In the genomic region with DNA sequence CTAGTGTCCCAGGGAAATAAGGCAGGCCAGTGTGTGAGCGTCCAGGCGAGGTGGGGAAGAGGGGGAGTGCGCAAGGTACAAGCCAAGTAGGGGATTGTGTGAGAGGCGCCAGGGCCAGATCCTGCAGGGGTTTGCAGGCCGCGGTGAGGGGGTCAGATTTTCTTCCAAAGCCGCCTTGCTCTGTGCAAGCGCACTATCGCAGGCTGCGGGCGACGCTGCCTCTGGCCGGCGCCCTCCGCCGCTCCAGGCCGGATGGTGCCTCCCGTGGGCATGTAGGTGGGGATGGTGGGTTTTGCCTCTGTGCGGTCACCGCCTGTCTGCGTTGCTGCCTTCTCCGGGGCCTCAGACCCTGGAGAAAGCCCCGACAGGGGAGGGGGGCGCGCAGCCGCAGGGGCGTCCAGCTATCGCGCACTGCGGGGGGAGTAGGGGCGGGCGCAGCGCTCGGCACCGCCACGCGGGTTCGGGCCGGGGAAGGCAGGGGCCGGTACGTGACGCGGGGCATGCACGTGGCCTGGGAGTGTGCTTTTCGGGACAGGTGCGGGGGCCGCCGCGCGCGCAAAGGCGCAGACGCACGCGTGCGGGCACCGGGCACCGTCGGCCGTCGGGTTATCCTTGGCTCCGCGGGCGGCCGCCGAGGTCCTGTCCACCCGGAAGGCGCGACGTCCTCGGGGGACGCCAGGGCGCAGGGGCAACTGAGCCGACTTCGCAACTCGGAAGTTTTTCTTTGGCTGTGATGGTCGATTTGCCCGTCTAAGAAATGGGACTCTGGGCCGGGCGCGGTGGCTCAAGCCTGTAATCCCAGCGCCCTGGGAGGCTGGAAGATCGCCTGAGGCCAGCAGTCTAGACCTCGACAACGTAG, we compare ENCODE assay signal across 8 cellular contexts. TPM values are rescaled to one million over a fixed set of nuclear protein-coding genes. Genes with fewer than 3 reads are reported as not detected.
DNase-seq lines count a peak whose midpoint lies in the region; ATAC-seq and TF ChIP-seq lines count a peak whose summit lies in the region.

No MANE protein-coding gene starts in this region.

- no peaks in the 10 kb centered on the region for H3K9me2 ChIP-seq in neural cell (ENCODE audit: insufficient read depth, low read length)

- CTCF ChIA-PET in CD4-positive, alpha-beta T cell (lab: Charles Lee), result interaction anchor here (1.3 kb wide), 1 partner anchor 127 kb away, joined by 3 read pairs; the partner anchor contains the start of gene USP7

- no peaks in the 10 kb centered on the region for H3K9me3 ChIP-seq in CD4-positive, alpha-beta T cell (ENCODE audit: control insufficient read depth, low read length)
- H3K9me3 ChIP-seq in neural cell (ENCODE audit: low read length) (no peaks in the 10 kb centered on the region), upper lobe of left lung (no peaks in the 10 kb centered on the region)

- peaks cover 21% of the 10 kb centered on the region for H4K20me1 ChIP-seq in neural cell (ENCODE audit: insufficient read depth)

- H2AFZ ChIP-seq in neural cell (ENCODE audit: low read depth, low read length), result peak overlapping the region; percentile 79

- POLR2A ChIA-PET in CD4-positive, alpha-beta T cell (lab: Charles Lee), result interaction anchor here (0.6 to 4.1 kb wide), 30 partner anchors 9 to 1852 kb away, joined by 3 to 81 read pairs (median 5); partner anchors contain the start of genes ABAT, ATF7IP2, CARHSP1 and DEXI

- peak overlapping the region; percentile 90 for H3K27ac Mint-ChIP-seq in CD4-positive, alpha-beta T cell

- no peak for ATAC-seq in CD4-positive, alpha-beta T cell (ENCODE audit: poor library complexity)
- peak in 1 of 2 donors; percentile 30 for ATAC-seq in upper lobe of left lung (ENCODE audit: low FRiP score in 2 of 2)
- no peak for ATAC-seq in HG02610 (IDR thresholded peaks at IDR 0.05; ENCODE audit: unreplicated experiment)

- TF ChIP-seq EP300 in neural cell (conservative IDR thresholded peaks at IDR 0.05; ENCODE audit: poor library complexity, severe bottlenecking) (no peak), upper lobe of left lung (IDR thresholded peaks at IDR 0.05) (no peak)

- 6 to 18% methylated on average over 19 to 57 of the region's 85 CpGs for WGBS in upper lobe of left lung, 2 donors

- no peaks in the 10 kb centered on the region for H3K27me3 ChIP-seq in CD4-positive, alpha-beta T cell (ENCODE audit: control insufficient read depth, insufficient read depth, low read length)
- H3K27me3 ChIP-seq in neural cell (ENCODE audit: insufficient read depth, low read depth, low read length) (peaks cover 7% of the 10 kb centered on the region), upper lobe of left lung (no peaks in the 10 kb centered on the region)

- H3K36me3 ChIP-seq in neural cell (ENCODE audit: insufficient read depth, low read length) (peaks cover 6% of the 10 kb centered on the region), upper lobe of left lung (peaks cover 0 to 16% (median 0%) of the 10 kb centered on the region in 4 donors)

- peak in 8 of 10 experiments; percentile 3 to 41 (median 19) for DNase-seq in CD4-positive, alpha-beta T cell
- peak; percentile 28 to 64 for DNase-seq in NCI-H1930 (lab: John Stamatoyannopoulos, UW)
- peak; percentile 6 to 27 for DNase-seq in activated T-helper 1 cell treated with anti-CD3 and anti-CD28 coated beads, Interleukin-2, amount 50 U/mL, for 16 hours (ENCODE audit: low read depth in 1 of 2, low spot score in 1 of 2)
- no peak for DNase-seq in fibroblast of pulmonary artery (ENCODE audit: low read depth)
- DNase-seq in upper lobe of left lung, result peak; percentile 37 to 92
- no peak for DNase-seq in cerebellar cortex (ENCODE audit: low spot score)

- peak overlapping the region; percentile 55 for H3K4me2 ChIP-seq in neural cell (ENCODE audit: low read length)

- intact Hi-C loops in CD4-positive, alpha-beta T cell (cut with DNase I, micrococcal nuclease), result loop anchor here (5.0 kb wide), 6 partner anchors 37 to 1297 kb away; partner anchors contain the start of genes PMM2 (in 2 of the 2), TMEM186 (in 2 of the 2), ATF7IP2 (in 1 of the 2) and CARHSP1 (in 1 of the 2)

- TF ChIP-seq POLR2A in upper lobe of left lung (IDR thresholded peaks at IDR 0.05), result peak in 1 of 4 donors; percentile 34

- H3K4me1 Mint-ChIP-seq in CD4-positive, alpha-beta T cell (ENCODE audit: low read depth), result peaks cover 38% of the 10 kb centered on the region

- H3F3A ChIP-seq in neural cell (ENCODE audit: insufficient read depth, low read length, poor library complexity, severe bottlenecking), result no peaks in the 10 kb centered on the region

- peak overlapping the region; percentile 90 for H3K4me3 Mint-ChIP-seq in CD4-positive, alpha-beta T cell

- TF ChIP-seq RAD21 in neural cell (conservative IDR thresholded peaks at IDR 0.05), result no peak

- H3K79me2 ChIP-seq in neural cell (replicated peaks; ENCODE audit: insufficient read depth, low read length), result peaks cover 36% of the 10 kb centered on the region

- H3K36me3 Mint-ChIP-seq in CD4-positive, alpha-beta T cell (ENCODE audit: low read depth), result peaks cover 39% of the 10 kb centered on the region

- H3K27ac ChIP-seq in CD4-positive, alpha-beta T cell (ENCODE audit: low read depth, low read length), result peak overlapping the region; percentile 61
- no peak overlapping the region for H3K27ac ChIP-seq in neural cell (ENCODE audit: low read length)
- peak overlapping the region; percentile 90 to 100 (median 91) for H3K27ac ChIP-seq in upper lobe of left lung

- no peaks in the 10 kb centered on the region for H3K9me3 Mint-ChIP-seq in CD4-positive, alpha-beta T cell

- no peak for TF ChIP-seq CTCF in CD4-positive, alpha-beta T cell (IDR thresholded peaks at IDR 0.05)
- TF ChIP-seq CTCF in fibroblast of pulmonary artery (IDR thresholded peaks at IDR 0.05; ENCODE audit: low read length, missing control alignments) (no peak), neural cell (IDR thresholded peaks at IDR 0.05; ENCODE audit: poor library complexity, severe bottlenecking) (peak; percentile 17), upper lobe of left lung (IDR thresholded peaks at IDR 0.05) (peak in 1 of 6 experiments; percentile 17)

- H3K4me3 ChIP-seq in fibroblast of pulmonary artery (replicated peaks; ENCODE audit: low read depth, low read length), result peak overlapping the region; percentile 68
- H3K4me3 ChIP-seq in neural cell (ENCODE audit: low read length), result peak overlapping the region; percentile 67
- peak overlapping the region; percentile 49 to 77 (median 64) for H3K4me3 ChIP-seq in upper lobe of left lung

- H3K4me1 ChIP-seq in upper lobe of left lung, result peaks cover 21 to 38% (median 29%) of the 10 kb centered on the region in 4 donors

- no peaks in the 10 kb centered on the region for H3K27me3 Mint-ChIP-seq in CD4-positive, alpha-beta T cell

- H3K9ac ChIP-seq in neural cell (ENCODE audit: low read length), result peak overlapping the region; percentile 52

TF ChIP-seq in neural cell, 6 proteins besides CTCF, POLR2A, EP300 and RAD21:
- TF ChIP-seq MXI1 (conservative IDR thresholded peaks at IDR 0.05; ENCODE audit: poor library complexity, severe bottlenecking) (no peak), POLR2AphosphoS5 (IDR thresholded peaks at IDR 0.05) (no peak)
- TF ChIP-seq, protein P1, sequence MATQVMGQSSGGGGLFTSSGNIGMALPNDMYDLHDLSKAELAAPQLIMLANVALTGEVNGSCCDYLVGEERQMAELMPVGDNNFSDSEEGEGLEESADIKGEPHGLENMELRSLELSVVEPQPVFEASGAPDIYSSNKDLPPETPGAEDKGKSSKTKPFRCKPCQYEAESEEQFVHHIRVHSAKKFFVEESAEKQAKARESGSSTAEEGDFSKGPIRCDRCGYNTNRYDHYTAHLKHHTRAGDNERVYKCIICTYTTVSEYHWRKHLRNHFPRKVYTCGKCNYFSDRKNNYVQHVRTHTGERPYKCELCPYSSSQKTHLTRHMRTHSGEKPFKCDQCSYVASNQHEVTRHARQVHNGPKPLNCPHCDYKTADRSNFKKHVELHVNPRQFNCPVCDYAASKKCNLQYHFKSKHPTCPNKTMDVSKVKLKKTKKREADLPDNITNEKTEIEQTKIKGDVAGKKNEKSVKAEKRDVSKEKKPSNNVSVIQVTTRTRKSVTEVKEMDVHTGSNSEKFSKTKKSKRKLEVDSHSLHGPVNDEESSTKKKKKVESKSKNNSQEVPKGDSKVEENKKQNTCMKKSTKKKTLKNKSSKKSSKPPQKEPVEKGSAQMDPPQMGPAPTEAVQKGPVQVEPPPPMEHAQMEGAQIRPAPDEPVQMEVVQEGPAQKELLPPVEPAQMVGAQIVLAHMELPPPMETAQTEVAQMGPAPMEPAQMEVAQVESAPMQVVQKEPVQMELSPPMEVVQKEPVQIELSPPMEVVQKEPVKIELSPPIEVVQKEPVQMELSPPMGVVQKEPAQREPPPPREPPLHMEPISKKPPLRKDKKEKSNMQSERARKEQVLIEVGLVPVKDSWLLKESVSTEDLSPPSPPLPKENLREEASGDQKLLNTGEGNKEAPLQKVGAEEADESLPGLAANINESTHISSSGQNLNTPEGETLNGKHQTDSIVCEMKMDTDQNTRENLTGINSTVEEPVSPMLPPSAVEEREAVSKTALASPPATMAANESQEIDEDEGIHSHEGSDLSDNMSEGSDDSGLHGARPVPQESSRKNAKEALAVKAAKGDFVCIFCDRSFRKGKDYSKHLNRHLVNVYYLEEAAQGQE (IDR thresholded peaks at IDR 0.05; ENCODE audit: borderline replicate concordance), result no peak

RNA-seq across cellular contexts. Expression of gene HAPSTR1, which starts 1.1 kb away (rescaled TPM):
- total RNA-seq in CD4-positive, alpha-beta T cell, result 100 to 1,000 TPM; 152 to 153 TPM
- polyA plus RNA-seq in neural cell, result 55.2 and 60.7 TPM in 2 replicates
- polyA minus RNA-seq in neural cell, result 171 and 183 TPM in 2 replicates
- total RNA-seq in upper lobe of left lung, result 10 to 100 TPM; 37.3 to 62.9 (median 46.0) TPM

Comparison
In these comparisons a context has a peak if more than half of its experiments do, and no peak if none do; other contexts are left out.
1. DNase-seq: peak in CD4-positive, alpha-beta T cell (8 of 10), NCI-H1930 (2 of 2), activated T-helper 1 cell treated with anti-CD3 and anti-CD28 coated beads, Interleukin-2, amount 50 U/mL, for 16 hours (2 of 2) and upper lobe of left lung (2 of 2); none in fibroblast of pulmonary artery (single experiment) and cerebellar cortex (single experiment).
2. Peak in every context shown above with its lines, with median percentiles within 50 percentile points of each other: H3K4me3 ChIP-seq.